ENCODE assay signal across 8 cellular contexts in the genomic region with DNA sequence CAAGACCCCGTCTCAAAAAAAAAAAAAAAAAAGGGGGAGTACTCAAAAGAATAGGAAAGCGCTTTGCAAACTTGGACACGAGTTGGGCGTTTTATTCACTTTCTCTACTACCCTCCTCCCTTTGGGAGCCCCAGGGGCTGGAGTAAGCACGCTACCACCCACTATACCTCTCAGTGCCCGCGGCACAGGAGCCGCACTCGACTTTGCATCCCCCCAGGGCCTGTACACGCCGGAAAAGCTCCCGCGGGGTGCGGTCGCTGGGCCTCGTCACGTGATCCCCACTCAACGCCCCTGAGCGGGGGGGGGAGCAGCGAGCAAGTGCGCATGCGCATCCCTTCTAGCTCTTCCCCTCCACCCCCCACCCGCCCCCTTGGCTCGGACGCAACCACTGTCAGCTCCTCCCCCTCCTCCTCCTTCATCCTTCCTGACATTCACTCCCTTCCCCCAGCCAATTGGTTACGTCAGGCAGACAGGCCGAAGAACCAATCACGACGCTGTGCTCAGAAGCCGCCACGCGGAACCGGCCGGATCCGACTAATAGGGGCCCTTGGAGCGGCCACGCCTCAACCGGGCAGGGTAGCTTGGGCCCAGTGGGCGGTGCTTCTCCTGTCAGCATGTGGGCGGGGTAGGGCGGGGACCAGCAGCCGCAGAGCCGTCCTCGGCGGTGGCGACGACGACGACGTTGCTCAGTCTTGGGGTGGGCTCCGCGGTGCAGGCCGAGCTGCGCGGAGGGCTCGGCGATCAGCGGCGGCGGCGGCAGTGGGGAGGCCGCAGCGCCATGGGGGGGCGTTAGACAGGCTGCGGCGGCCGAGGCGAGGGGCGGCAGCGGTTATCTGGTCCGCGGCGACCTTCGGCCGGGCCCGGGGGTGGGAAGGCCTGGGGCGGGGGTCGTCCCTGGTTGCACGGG. TPM values are rescaled to one million over a fixed set of nuclear protein-coding genes. Genes with fewer than 3 reads are reported as not detected.
DNase-seq lines count a peak whose midpoint lies in the region; ATAC-seq, FAIRE-seq and TF ChIP-seq lines count a peak whose summit lies in the region.

A gene with protein sequence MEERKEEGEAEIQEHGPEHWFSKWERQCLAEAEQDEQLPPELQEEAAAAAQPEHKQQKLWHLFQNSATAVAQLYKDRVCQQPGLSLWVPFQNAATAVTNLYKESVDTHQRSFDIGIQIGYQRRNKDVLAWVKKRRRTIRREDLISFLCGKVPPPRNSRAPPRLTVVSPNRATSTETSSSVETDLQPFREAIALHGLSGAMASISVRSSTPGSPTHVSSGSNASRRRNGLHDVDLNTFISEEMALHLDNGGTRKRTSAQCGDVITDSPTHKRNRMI (plus strand): TSS at position 685 of the 907 bp plus-strand sequence. CDS start 401 bp downstream, outside the sequence.

- no peak for TF ChIP-seq CTCF in heart right ventricle (IDR thresholded peaks at IDR 0.05)
- TF ChIP-seq CTCF in upper lobe of right lung (IDR thresholded peaks at IDR 0.05), result no peak

- peak; percentile 97 for FAIRE-seq in GM12892 (lab: Jason Lieb, UNC)

- peak within 1 kb of the TSS; percentile 96 to 100 (median 99) for H3K27ac ChIP-seq in heart right ventricle
- peak within 1 kb of the TSS; percentile 98 for H3K27ac ChIP-seq in upper lobe of right lung

- intact Hi-C loops in heart right ventricle (cut with DNase I) (loop anchor here in 4 of 10 donors (5.0 to 10.0 kb wide), 4 partner anchors 44 to 136 kb away; a partner anchor contains a TSS), posterior vena cava (cut with DNase I) (loop anchor here in 1 of 2 donors (10.0 kb wide), 1 partner anchor 126 kb away; a partner anchor contains a TSS), upper lobe of right lung (cut with DNase I) (no loop called here)

- H3K36me3 ChIP-seq in heart right ventricle (peaks cover 0 to 35% (median 0%) of the 10 kb centered on the region in 9 donors), upper lobe of right lung (peaks cover 7% of the 10 kb centered on the region)

- WGBS in heart right ventricle, 2 donors, result 0 to 1% methylated on average over 72 to 79 of the region's 79 CpGs

- H3K9me3 ChIP-seq in heart right ventricle (no peaks in the 10 kb centered on the region), upper lobe of right lung (no peaks in the 10 kb centered on the region)

- TF ChIP-seq POLR2A in GM12892 (IDR thresholded peaks at IDR 0.05; ENCODE audit: low read depth, low read length), result peak; percentile 95

- DNase-seq in GM12892 (ENCODE audit: insufficient read length) (peak; percentile 87), NCI-H146 (lab: John Stamatoyannopoulos, UW) (peak; percentile 100), T-helper 1 cell (peak; percentile 99 to 100 (median 99)), amniotic epithelial cell (ENCODE audit: low read depth) (peak; percentile 100), heart right ventricle (peak; percentile 100), posterior vena cava (ENCODE audit: low spot score) (peak; percentile 100), upper lobe of right lung (peak; percentile 100)

- H3K4me1 ChIP-seq in heart right ventricle, result peaks cover 14 to 47% (median 40%) of the 10 kb centered on the region in 9 donors
- peaks cover 31% of the 10 kb centered on the region for H3K4me1 ChIP-seq in upper lobe of right lung

- H3K27me3 ChIP-seq in heart right ventricle (no peaks in the 10 kb centered on the region), upper lobe of right lung (no peaks in the 10 kb centered on the region)

- H3K4me3 ChIP-seq in heart right ventricle (peak within 1 kb of the TSS; percentile 80 to 98 (median 94)), upper lobe of right lung (peak within 1 kb of the TSS; percentile 89)

- ATAC-seq in HG02852 (IDR thresholded peaks at IDR 0.05; ENCODE audit: unreplicated experiment) (peak; percentile 89), heart right ventricle (peak; percentile 93 to 97 (median 96)), upper lobe of right lung (peak; percentile 94)

RNA-seq across cellular contexts. Expression of the gene that starts here (rescaled TPM):
- 24.1 TPM for polyA plus RNA-seq in GM12892 (2012; ENCODE audit: missing spikeins)
- total RNA-seq in heart right ventricle, result 10 to 100 TPM; 57.2 to 74.7 (median 64.1) TPM
- polyA plus RNA-seq in heart right ventricle, result 10 to 100 TPM; 10.2 to 11.7 TPM
- total RNA-seq in posterior vena cava, result 10 to 100 TPM; 63.9 to 65.7 TPM
- 49.7 TPM for total RNA-seq in upper lobe of right lung

Comparison
In these comparisons a context has a peak if more than half of its experiments do, and no peak if none do; other contexts are left out.
1. Peak in every context shown above with its lines: DNase-seq, ATAC-seq, H3K4me3 ChIP-seq and H3K27ac ChIP-seq.